9 cellular contexts compared by ENCODE assay signal in the genomic region with DNA sequence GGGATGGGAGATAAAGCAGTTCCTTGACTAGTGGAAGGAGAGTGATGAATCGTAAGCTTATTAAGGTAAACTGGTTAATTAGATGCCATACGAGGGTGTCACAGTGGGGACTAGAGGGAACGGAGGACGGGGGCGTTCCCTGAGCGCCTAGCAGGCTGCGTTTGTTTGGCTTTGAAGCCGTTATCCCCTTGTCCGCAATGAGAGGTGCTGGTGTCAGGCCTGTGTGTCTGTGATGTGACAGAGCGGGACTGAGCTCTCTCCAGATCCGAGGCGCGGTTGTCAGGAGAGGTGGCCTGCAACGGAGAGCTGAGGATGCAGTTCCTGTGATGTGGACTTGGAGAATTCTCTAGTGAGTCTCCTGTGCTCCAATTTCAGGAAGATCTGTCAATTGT.
A peak's percentile ranks its signal among the peaks of the same experiment; 100 is the strongest.
DNase-seq lines count a peak whose midpoint lies in the region; ATAC-seq, FAIRE-seq and TF ChIP-seq lines count a peak whose summit lies in the region.
"Had no signal": no experiment of that assay in that cellular context is flagged by ENCODE, and none has a peak within 500 bp of the region (broad histone marks: within the 10 kb centered on the region; RNA-seq: fewer than 3 reads in every experiment).

No MANE protein-coding gene starts in this region.

- peaks cover 5 to 24% of the 10 kb centered on the region in 2 donors for H3K4me1 Mint-ChIP-seq in stimulated activated naive B cell treated with anti-CD40 and anti-IgM and Interleukin-4, amounts not matched to agents 10 μg/mL and 1 μg/mL and 100 μg/mL, for 72 hours

- TF ChIP-seq POLR2A in prostate gland (IDR thresholded peaks at IDR 0.05): no peak

- H3K9me3 ChIP-seq in prostate gland: no peaks in the 10 kb centered on the region

- DNase-seq in G401 (ENCODE audit: low spot score) (peak; percentile 79), NCI-H82 (lab: John Stamatoyannopoulos, UW) (peak; percentile 91), frontal cortex (ENCODE audit: low spot score in 2 of 2) (peak; percentile 24 to 39), prostate gland (ENCODE audit: low spot score) (no peak), RPMI8226 (no peak), NCI-H1105 treated with DMSO at 0.1 percent for 48 hours (lab: John Stamatoyannopoulos, UW) (no peak)
- no peak for DNase-seq in stimulated activated naive B cell treated with anti-CD40 and anti-IgM and Interleukin-4, amounts not matched to agents 10 μg/mL and 1 μg/mL and 100 μg/mL, for 72 hours
- DNase-seq: activated T-cell treated with anti-CD3 and anti-CD28 coated beads for 4 hours had no signal

- no peak for ATAC-seq in GM21529 (IDR thresholded peaks at IDR 0.05; ENCODE audit: unreplicated experiment)
- no peak for ATAC-seq in stimulated activated naive B cell treated with anti-CD40 and anti-IgM and Interleukin-4, amounts not matched to agents 10 μg/mL and 1 μg/mL and 100 μg/mL, for 72 hours (replicated peaks)

- 32% methylated on average over 14 of the region's 14 CpGs for WGBS in prostate gland

- no peak overlapping the region for H3K27ac Mint-ChIP-seq in stimulated activated naive B cell treated with anti-CD40 and anti-IgM and Interleukin-4, amounts not matched to agents 10 μg/mL and 1 μg/mL and 100 μg/mL, for 72 hours

- no peaks in the 10 kb centered on the region for H3K4me1 ChIP-seq in prostate gland (replicated peaks)

- intact Hi-C loops in prostate gland (cut with DNase I): no loop called here

- H3K27me3 Mint-ChIP-seq in stimulated activated naive B cell treated with anti-CD40 and anti-IgM and Interleukin-4, amounts not matched to agents 10 μg/mL and 1 μg/mL and 100 μg/mL, for 72 hours: peaks cover 40 to 43% of the 10 kb centered on the region in 2 donors

- in situ Hi-C loops in G401 (cut with HindIII; ENCODE audit: low sequenced_read_pairs): no loop called here

- peaks cover 0 to 3% of the 10 kb centered on the region in 2 donors for H3K9me3 Mint-ChIP-seq in stimulated activated naive B cell treated with anti-CD40 and anti-IgM and Interleukin-4, amounts not matched to agents 10 μg/mL and 1 μg/mL and 100 μg/mL, for 72 hours

- H3K4me3 Mint-ChIP-seq in stimulated activated naive B cell treated with anti-CD40 and anti-IgM and Interleukin-4, amounts not matched to agents 10 μg/mL and 1 μg/mL and 100 μg/mL, for 72 hours: no peak overlapping the region

- no peaks in the 10 kb centered on the region for H3K36me3 ChIP-seq in prostate gland

- peaks cover 0 to 5% of the 10 kb centered on the region in 2 donors for H3K36me3 Mint-ChIP-seq in stimulated activated naive B cell treated with anti-CD40 and anti-IgM and Interleukin-4, amounts not matched to agents 10 μg/mL and 1 μg/mL and 100 μg/mL, for 72 hours

- no peak for FAIRE-seq in frontal cortex (lab: Jason Lieb, UNC)

- H3K4me3 ChIP-seq in prostate gland: peak overlapping the region; percentile 54 to 57

- no peak for TF ChIP-seq CTCF in prostate gland (IDR thresholded peaks at IDR 0.05)

- peak overlapping the region; percentile 47 to 56 for H3K27ac ChIP-seq in prostate gland

- no peaks in the 10 kb centered on the region for H3K27me3 ChIP-seq in prostate gland (replicated peaks; ENCODE audit: insufficient read depth)

Comparison
In these comparisons a context has a peak if more than half of its experiments do, and no peak if none do; other contexts are left out.
1. DNase-seq: peak in G401 (single experiment), NCI-H82 (single experiment) and frontal cortex (2 of 2); none in prostate gland (single experiment), RPMI8226 (single experiment), NCI-H1105 treated with DMSO at 0.1 percent for 48 hours (single experiment) and stimulated activated naive B cell treated with anti-CD40 and anti-IgM and Interleukin-4, amounts not matched to agents 10 μg/mL and 1 μg/mL and 100 μg/mL, for 72 hours (single experiment).